In genomic region chr16:12419151-12419550, GRCh38 we compare ENCODE assay signal across 33 cellular contexts.
"Had no signal": no experiment of that assay in that cellular context is flagged by ENCODE, and none has a peak within 500 bp of the region (broad histone marks: within the 10 kb centered on the region; RNA-seq: fewer than 3 reads in every experiment).

No MANE protein-coding gene starts in this region.

- H3K27ac Mint-ChIP-seq: activated B cell treated with CpG ODN at 0.5 μM for 24 hours; activated CD8-positive, alpha-beta memory T cell treated with anti-CD3 and anti-CD28 coated beads, Interleukin-2, amount 10 ng/mL, durations not matched to agents 7 days and 5 days; activated CD8-positive, alpha-beta T cell treated with anti-CD3 and anti-CD28 coated beads, Interleukin-2, amount 10 ng/mL, durations not matched to agents 7 days and 5 days; activated naive CD4-positive, alpha-beta T cell treated with anti-CD3 and anti-CD28 coated beads, Interleukin-2, amount 10 ng/mL, durations not matched to agents 7 days and 5 days; activated naive CD4-positive, alpha-beta T cell treated with anti-CD3 and anti-CD28 coated beads, Interleukin-2, amount 50 U/mL, for 72 hours; activated naive CD8-positive, alpha-beta T cell treated with anti-CD3 and anti-CD28 coated beads, Interleukin-2, amount 10 ng/mL, durations not matched to agents 7 days and 5 days; activated T-cell treated with anti-CD3 and anti-CD28 coated beads, Interleukin-2, amount 50 U/mL, for 24 hours; activated T-cell treated with anti-CD3 and anti-CD28 coated beads, Interleukin-2, amount 50 U/mL, for 72 hours; brain; dendritic cell treated with granulocyte-macrophage colony-stimulating factor and Interleukin-4, amounts not matched to agents 40 ng/mL and 50 ng/mL, for 4 days; endodermal cell; T-helper 2 cell treated with Interferon-gamma antibody and Interleukin-4, amounts not matched to agents 5 μg/mL and 100 μg/mL, for 36 hours had no signal

- H3K4me1 ChIP-seq: ascending aorta, breast epithelium had no signal

- H3K27ac ChIP-seq: ascending aorta, breast epithelium, cardiac muscle cell, coronary artery, dorsolateral prefrontal cortex, WERI-Rb-1 had no signal

- H3K9me3 Mint-ChIP-seq: activated B cell treated with CpG ODN at 0.5 μM for 24 hours; activated naive CD4-positive, alpha-beta T cell treated with anti-CD3 and anti-CD28 coated beads, Interleukin-2, amount 10 ng/mL, durations not matched to agents 7 days and 5 days; activated naive CD8-positive, alpha-beta T cell treated with anti-CD3 and anti-CD28 coated beads, Interleukin-2, amount 10 ng/mL, durations not matched to agents 7 days and 5 days; activated T-cell treated with anti-CD3 and anti-CD28 coated beads, Interleukin-2, amount 50 U/mL, for 24 hours; brain; dendritic cell treated with granulocyte-macrophage colony-stimulating factor and Interleukin-4, amounts not matched to agents 40 ng/mL and 50 ng/mL, for 4 days; endodermal cell; T-helper 2 cell treated with Interferon-gamma antibody and Interleukin-4, amounts not matched to agents 5 μg/mL and 100 μg/mL, for 36 hours had no signal

- H3K4me3 Mint-ChIP-seq: activated B cell treated with CpG ODN at 0.5 μM for 24 hours; activated CD8-positive, alpha-beta memory T cell treated with anti-CD3 and anti-CD28 coated beads, Interleukin-2, amount 10 ng/mL, durations not matched to agents 7 days and 5 days; activated CD8-positive, alpha-beta T cell treated with anti-CD3 and anti-CD28 coated beads, Interleukin-2, amount 10 ng/mL, durations not matched to agents 7 days and 5 days; activated naive CD4-positive, alpha-beta T cell treated with anti-CD3 and anti-CD28 coated beads, Interleukin-2, amount 10 ng/mL, durations not matched to agents 7 days and 5 days; activated naive CD8-positive, alpha-beta T cell treated with anti-CD3 and anti-CD28 coated beads, Interleukin-2, amount 10 ng/mL, durations not matched to agents 7 days and 5 days; activated T-cell treated with anti-CD3 and anti-CD28 coated beads, Interleukin-2, amount 50 U/mL, for 24 hours; activated T-cell treated with anti-CD3 and anti-CD28 coated beads, Interleukin-2, amount 50 U/mL, for 72 hours; brain; dendritic cell treated with granulocyte-macrophage colony-stimulating factor and Interleukin-4, amounts not matched to agents 40 ng/mL and 50 ng/mL, for 4 days; endodermal cell; T-helper 17 cell; T-helper 2 cell treated with Interferon-gamma antibody and Interleukin-4, amounts not matched to agents 5 μg/mL and 100 μg/mL, for 36 hours had no signal

- DNase-seq: activated B cell treated with CpG ODN at 0.5 μM for 24 hours; activated CD4-positive, alpha-beta T cell treated with anti-CD3 and anti-CD28 coated beads for 48 hours; activated CD4-positive, alpha-beta T cell treated with anti-CD3 and anti-CD28 coated beads, Interleukin-2, amount 50 U/mL, for 1 hour; activated CD4-positive, alpha-beta T cell treated with anti-CD3 and anti-CD28 coated beads, Interleukin-2, amount 50 U/mL, for 48 hours; activated CD8-positive, alpha-beta memory T cell treated with anti-CD3 and anti-CD28 coated beads, Interleukin-2, amount 10 ng/mL, durations not matched to agents 7 days and 5 days; activated CD8-positive, alpha-beta memory T cell treated with anti-CD3 and anti-CD28 coated beads, Interleukin-2, amount 50 U/mL, for 4 hours; activated CD8-positive, alpha-beta T cell treated with anti-CD3 and anti-CD28 coated beads, Interleukin-2, amount 10 ng/mL, durations not matched to agents 7 days and 5 days; activated gamma-delta T cell; activated naive CD4-positive, alpha-beta T cell; activated naive CD4-positive, alpha-beta T cell treated with anti-CD3 and anti-CD28 coated beads, Interleukin-2, amount 10 ng/mL, durations not matched to agents 7 days and 5 days; activated naive CD8-positive, alpha-beta T cell treated with anti-CD3 and anti-CD28 coated beads, Interleukin-2, amount 10 ng/mL, durations not matched to agents 7 days and 5 days; activated T-cell treated with anti-CD3 and anti-CD28 coated beads, Interleukin-2, amount 50 U/mL, for 24 hours; activated T-cell treated with anti-CD3 and anti-CD28 coated beads, Interleukin-2, amount 50 U/mL, for 72 hours; central memory CD4-positive, alpha-beta T cell; cerebellar nuclear complex; dorsolateral prefrontal cortex; effector memory CD4-positive, alpha-beta T cell; endodermal cell; foreskin fibroblast; T-helper 1 cell; T-helper 17 cell; T1000; WERI-Rb-1 had no signal

- H3K36me3 ChIP-seq: breast epithelium, cardiac muscle cell, WERI-Rb-1 had no signal

- H3K36me3 Mint-ChIP-seq: brain had no signal

- ATAC-seq: activated CD4-positive, CD25-positive, alpha-beta regulatory T cell treated with anti-CD3 and anti-CD28 coated beads, Interleukin-2, amount 50 U/mL, for 24 hours; activated CD8-positive, alpha-beta memory T cell treated with anti-CD3 and anti-CD28 coated beads, Interleukin-2, amount 10 ng/mL, durations not matched to agents 7 days and 5 days; activated CD8-positive, alpha-beta T cell treated with anti-CD3 and anti-CD28 coated beads, Interleukin-2, amount 10 ng/mL, durations not matched to agents 7 days and 5 days; activated naive CD4-positive, alpha-beta T cell treated with anti-CD3 and anti-CD28 coated beads, Interleukin-2, amount 50 U/mL, for 72 hours; activated T-cell treated with anti-CD3 and anti-CD28 coated beads, Interleukin-2, amount 50 U/mL, for 72 hours; esophagus mucosa; T-helper 17 cell had no signal

- H3K9me3 ChIP-seq: ascending aorta, breast epithelium had no signal

- H3K4me1 Mint-ChIP-seq: activated CD8-positive, alpha-beta memory T cell treated with anti-CD3 and anti-CD28 coated beads, Interleukin-2, amount 10 ng/mL, durations not matched to agents 7 days and 5 days; activated naive CD4-positive, alpha-beta T cell treated with anti-CD3 and anti-CD28 coated beads, Interleukin-2, amount 10 ng/mL, durations not matched to agents 7 days and 5 days; activated naive CD8-positive, alpha-beta T cell treated with anti-CD3 and anti-CD28 coated beads, Interleukin-2, amount 10 ng/mL, durations not matched to agents 7 days and 5 days had no signal

- H3K27me3 Mint-ChIP-seq: activated B cell treated with CpG ODN at 0.5 μM for 24 hours; activated CD8-positive, alpha-beta memory T cell treated with anti-CD3 and anti-CD28 coated beads, Interleukin-2, amount 10 ng/mL, durations not matched to agents 7 days and 5 days; activated naive CD4-positive, alpha-beta T cell treated with anti-CD3 and anti-CD28 coated beads, Interleukin-2, amount 10 ng/mL, durations not matched to agents 7 days and 5 days; activated naive CD8-positive, alpha-beta T cell treated with anti-CD3 and anti-CD28 coated beads, Interleukin-2, amount 10 ng/mL, durations not matched to agents 7 days and 5 days; activated T-cell treated with anti-CD3 and anti-CD28 coated beads, Interleukin-2, amount 50 U/mL, for 24 hours; dendritic cell treated with granulocyte-macrophage colony-stimulating factor and Interleukin-4, amounts not matched to agents 40 ng/mL and 50 ng/mL, for 4 days; T-helper 17 cell had no signal

- H3K27me3 ChIP-seq: ascending aorta, breast epithelium, cardiac muscle cell, dorsolateral prefrontal cortex had no signal

- H3K4me3 ChIP-seq: ascending aorta, breast epithelium, cardiac muscle cell, coronary artery, dorsolateral prefrontal cortex had no signal
